ENCODE assay signal across 1 cellular context in genomic region chr15:67884514-67885225, GRCh38.
TF ChIP-seq lines count a peak whose summit lies in the region.

No MANE protein-coding gene starts in this region.

TF ChIP-seq in GM12878, 131 proteins besides CTCF, POLR2A, EP300 and RAD21 (continued from another document):
- TF ChIP-seq NKRF (conservative IDR thresholded peaks at IDR 0.05) (no peak), IKZF2 (IDR thresholded peaks at IDR 0.05) (no peak), STAT3 (IDR thresholded peaks at IDR 0.05; ENCODE audit: low read depth, low read length) (no peak), ZNF622 (IDR thresholded peaks at IDR 0.05) (no peak), KDM1A (IDR thresholded peaks at IDR 0.05; ENCODE audit: borderline replicate concordance) (no peak), ZNF207 (IDR thresholded peaks at IDR 0.05; ENCODE audit: borderline replicate concordance) (no peak), CHD2 (IDR thresholded peaks at IDR 0.05; ENCODE audit: borderline replicate concordance, low read depth, low read length) (peak; percentile 58; the same call in 1 of the 2 replicates), ESRRA (IDR thresholded peaks at IDR 0.05; ENCODE audit: low read length) (no peak), PAX5 (IDR thresholded peaks at IDR 0.05; ENCODE audit: borderline replicate concordance, low read depth, low read length) (no peak), IKZF1 (conservative IDR thresholded peaks at IDR 0.05) (peak; percentile 63), EGR1 (IDR thresholded peaks at IDR 0.05; ENCODE audit: borderline replicate concordance in 1 of 2, low read depth in 2 of 2, low read length in 2 of 2) (peak in 1 of 2 experiments; percentile 66; a peak in 1 of 3 replicates), CHD4 (IDR thresholded peaks at IDR 0.05) (no peak), TARDBP (IDR thresholded peaks at IDR 0.05; ENCODE audit: borderline replicate concordance) (0 out of 2 replicates have a peak, but pooled peaks have one; percentile 19), ATF2 (IDR thresholded peaks at IDR 0.05; ENCODE audit: low read length) (no peak), FOXM1 (IDR thresholded peaks at IDR 0.05; ENCODE audit: low read depth, low read length) (no peak), ZNF24 (IDR thresholded peaks at IDR 0.05) (no peak), MTA3 (IDR thresholded peaks at IDR 0.05; ENCODE audit: borderline replicate concordance, low read length) (no peak), MTA2 (IDR thresholded peaks at IDR 0.05; ENCODE audit: low read depth) (no peak), TCF12 (IDR thresholded peaks at IDR 0.05; ENCODE audit: low read depth, low read length) (no peak), PBX3 (IDR thresholded peaks at IDR 0.05; ENCODE audit: insufficient replicate concordance, low read depth, low read length) (no peak), MEF2A (IDR thresholded peaks at IDR 0.05; ENCODE audit: insufficient read depth, low read depth, low read length) (no peak), TCF3 (IDR thresholded peaks at IDR 0.05; ENCODE audit: borderline replicate concordance, insufficient read depth, low read depth, low read length) (0 out of 2 replicates have a peak, but pooled peaks have one; percentile 10), E2F4 (IDR thresholded peaks at IDR 0.05; ENCODE audit: low read depth, low read length) (no peak), RELA (IDR thresholded peaks at IDR 0.05; ENCODE audit: borderline replicate concordance, partially characterized antibody) (no peak), CREB1 (IDR thresholded peaks at IDR 0.05; ENCODE audit: low read depth) (no peak), BACH1 (IDR thresholded peaks at IDR 0.05; ENCODE audit: borderline replicate concordance) (0 out of 2 replicates have a peak, but pooled peaks have one; percentile 21), RBBP5 (conservative IDR thresholded peaks at IDR 0.05) (no peak), CREM (IDR thresholded peaks at IDR 0.05; ENCODE audit: low read depth) (no peak), SMC3 (IDR thresholded peaks at IDR 0.05; ENCODE audit: borderline replicate concordance, low read length) (no peak), SREBF1 (IDR thresholded peaks at IDR 0.05; ENCODE audit: low read length) (no peak), SREBF2 (IDR thresholded peaks at IDR 0.05; ENCODE audit: low read length) (no peak), JUNB (IDR thresholded peaks at IDR 0.05) (no peak), SUPT20H (IDR thresholded peaks at IDR 0.05; ENCODE audit: borderline replicate concordance, control insufficient read depth, low read depth, low read length) (no peak)
- TF ChIP-seq, protein P1, sequence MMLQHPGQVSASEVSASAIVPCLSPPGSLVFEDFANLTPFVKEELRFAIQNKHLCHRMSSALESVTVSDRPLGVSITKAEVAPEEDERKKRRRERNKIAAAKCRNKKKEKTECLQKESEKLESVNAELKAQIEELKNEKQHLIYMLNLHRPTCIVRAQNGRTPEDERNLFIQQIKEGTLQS (IDR thresholded peaks at IDR 0.05; ENCODE audit: borderline replicate concordance, extremely low read depth, low read depth, low read length) = no peak
- TF ChIP-seq, protein P2, sequence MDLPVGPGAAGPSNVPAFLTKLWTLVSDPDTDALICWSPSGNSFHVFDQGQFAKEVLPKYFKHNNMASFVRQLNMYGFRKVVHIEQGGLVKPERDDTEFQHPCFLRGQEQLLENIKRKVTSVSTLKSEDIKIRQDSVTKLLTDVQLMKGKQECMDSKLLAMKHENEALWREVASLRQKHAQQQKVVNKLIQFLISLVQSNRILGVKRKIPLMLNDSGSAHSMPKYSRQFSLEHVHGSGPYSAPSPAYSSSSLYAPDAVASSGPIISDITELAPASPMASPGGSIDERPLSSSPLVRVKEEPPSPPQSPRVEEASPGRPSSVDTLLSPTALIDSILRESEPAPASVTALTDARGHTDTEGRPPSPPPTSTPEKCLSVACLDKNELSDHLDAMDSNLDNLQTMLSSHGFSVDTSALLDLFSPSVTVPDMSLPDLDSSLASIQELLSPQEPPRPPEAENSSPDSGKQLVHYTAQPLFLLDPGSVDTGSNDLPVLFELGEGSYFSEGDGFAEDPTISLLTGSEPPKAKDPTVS (IDR thresholded peaks at IDR 0.05; ENCODE audit: low read depth, low read length) = peak; percentile 57; the same call in 1 of the 2 replicates
- TF ChIP-seq, protein P3, sequence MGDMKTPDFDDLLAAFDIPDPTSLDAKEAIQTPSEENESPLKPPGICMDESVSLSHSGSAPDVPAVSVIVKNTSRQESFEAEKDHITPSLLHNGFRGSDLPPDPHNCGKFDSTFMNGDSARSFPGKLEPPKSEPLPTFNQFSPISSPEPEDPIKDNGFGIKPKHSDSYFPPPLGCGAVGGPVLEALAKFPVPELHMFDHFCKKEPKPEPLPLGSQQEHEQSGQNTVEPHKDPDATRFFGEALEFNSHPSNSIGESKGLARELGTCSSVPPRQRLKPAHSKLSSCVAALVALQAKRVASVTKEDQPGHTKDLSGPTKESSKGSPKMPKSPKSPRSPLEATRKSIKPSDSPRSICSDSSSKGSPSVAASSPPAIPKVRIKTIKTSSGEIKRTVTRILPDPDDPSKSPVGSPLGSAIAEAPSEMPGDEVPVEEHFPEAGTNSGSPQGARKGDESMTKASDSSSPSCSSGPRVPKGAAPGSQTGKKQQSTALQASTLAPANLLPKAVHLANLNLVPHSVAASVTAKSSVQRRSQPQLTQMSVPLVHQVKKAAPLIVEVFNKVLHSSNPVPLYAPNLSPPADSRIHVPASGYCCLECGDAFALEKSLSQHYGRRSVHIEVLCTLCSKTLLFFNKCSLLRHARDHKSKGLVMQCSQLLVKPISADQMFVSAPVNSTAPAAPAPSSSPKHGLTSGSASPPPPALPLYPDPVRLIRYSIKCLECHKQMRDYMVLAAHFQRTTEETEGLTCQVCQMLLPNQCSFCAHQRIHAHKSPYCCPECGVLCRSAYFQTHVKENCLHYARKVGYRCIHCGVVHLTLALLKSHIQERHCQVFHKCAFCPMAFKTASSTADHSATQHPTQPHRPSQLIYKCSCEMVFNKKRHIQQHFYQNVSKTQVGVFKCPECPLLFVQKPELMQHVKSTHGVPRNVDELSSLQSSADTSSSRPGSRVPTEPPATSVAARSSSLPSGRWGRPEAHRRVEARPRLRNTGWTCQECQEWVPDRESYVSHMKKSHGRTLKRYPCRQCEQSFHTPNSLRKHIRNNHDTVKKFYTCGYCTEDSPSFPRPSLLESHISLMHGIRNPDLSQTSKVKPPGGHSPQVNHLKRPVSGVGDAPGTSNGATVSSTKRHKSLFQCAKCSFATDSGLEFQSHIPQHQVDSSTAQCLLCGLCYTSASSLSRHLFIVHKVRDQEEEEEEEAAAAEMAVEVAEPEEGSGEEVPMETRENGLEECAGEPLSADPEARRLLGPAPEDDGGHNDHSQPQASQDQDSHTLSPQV (IDR thresholded peaks at IDR 0.05) = no peak
